Comparison of ENCODE assay signal across 20 cellular contexts in genomic region chr16:73976661-73977060, GRCh38.
"Had no signal": no experiment of that assay in that cellular context is flagged by ENCODE, and none has a peak within 500 bp of the region (broad histone marks: within the 10 kb centered on the region; RNA-seq: fewer than 3 reads in every experiment).

No MANE protein-coding gene starts in this region.

- ATAC-seq: natural killer cell treated with Interleukin-12 subunit alpha and Interleukin-12 subunit beta and Interleukin-15 and Interleukin-18, amount 100 ng/mL, for 72 hours; pancreas; psoas muscle; right cardiac atrium; right lobe of liver; stimulated activated effector memory CD8-positive, alpha-beta T cell treated with anti-CD3 and anti-CD28 coated beads, Interleukin-12 subunit alpha, Interleukin-12 subunit beta, amount 100 ng/mL, for 72 hours; stimulated activated naive B cell treated with anti-CD40 and anti-IgM and Interleukin-4, amounts not matched to agents 10 μg/mL and 1 μg/mL and 100 μg/mL, for 72 hours had no signal

- DNase-seq: nephron progenitor cell; nucleus accumbens; pancreas; psoas muscle; right cardiac atrium; right lobe of liver; sigmoid colon; small intestine; stimulated activated CD4-positive, alpha-beta T cell treated with anti-CD3 and anti-CD28 coated beads, Interleukin-15, amount 100 ng/mL, for 24 hours; stimulated activated CD4-positive, alpha-beta T cell treated with anti-CD3 and anti-CD28 coated beads, Interleukin-2, amount 100 ng/mL, for 24 hours; stimulated activated CD4-positive, alpha-beta T cell treated with anti-CD3 and anti-CD28 coated beads, Interleukin-2, amount 100 ng/mL, for 48 hours; stimulated activated CD4-positive, alpha-beta T cell treated with anti-CD3 and anti-CD28 coated beads, Interleukin-4, amount 100 ng/mL, for 24 hours; stimulated activated naive B cell treated with anti-CD40 and anti-IgM and Interleukin-4, amounts not matched to agents 10 μg/mL and 1 μg/mL and 100 μg/mL, for 72 hours; stimulated activated naive CD4-positive, alpha-beta T cell treated with Interleukin-2 at 50 U/mL for 16 hours; stomach; thyroid gland; trophoblast cell; upper lobe of left lung had no signal
